Comparison of ENCODE assay signal across 1 cellular context in the genomic region with DNA sequence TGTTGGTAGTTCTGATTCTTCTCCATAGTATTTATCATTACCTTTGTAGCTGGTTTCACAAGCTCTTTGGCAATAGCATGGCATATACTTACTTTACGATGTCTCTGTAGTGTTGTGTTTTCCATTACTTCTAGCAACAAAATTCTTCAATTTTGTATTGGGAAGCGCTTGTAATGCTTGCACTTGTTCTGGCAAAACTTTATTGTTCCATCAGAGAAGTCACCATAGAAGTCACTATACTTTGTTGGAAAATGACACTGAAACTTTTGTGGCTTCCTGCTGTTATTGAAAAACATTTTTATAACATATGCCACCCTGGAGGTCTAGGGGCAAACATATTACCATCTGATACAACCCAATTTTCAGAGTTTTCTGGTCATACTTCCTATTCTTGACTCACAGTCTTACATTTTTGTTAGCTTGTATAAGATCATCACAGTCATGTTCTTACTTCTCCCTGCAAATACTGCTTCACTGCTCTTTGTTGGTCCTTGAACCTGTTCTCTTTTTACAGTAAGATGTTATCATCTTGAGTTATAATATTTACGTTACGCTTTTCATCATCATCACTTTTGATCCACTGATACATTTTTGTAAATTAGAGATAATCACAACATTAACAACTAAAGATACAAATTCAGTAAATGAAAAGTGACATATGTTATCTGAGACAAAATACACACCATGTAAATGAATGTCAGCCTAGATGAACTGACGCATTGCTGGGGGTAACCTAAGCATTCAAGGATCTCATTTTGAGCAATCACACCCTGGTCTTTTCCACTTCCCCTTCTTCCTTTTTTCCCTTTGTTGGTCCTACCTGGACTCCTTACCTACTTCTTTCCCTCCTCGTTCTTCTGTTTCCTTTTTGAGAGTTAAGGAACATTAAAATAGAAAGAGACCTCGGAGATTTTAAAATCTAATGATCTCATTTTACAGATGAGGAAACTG.
TF ChIP-seq lines count a peak whose summit lies in the region.

No MANE protein-coding gene starts in this region.

TF ChIP-seq in GM12878, 131 proteins besides CTCF, POLR2A, EP300 and RAD21:
- TF ChIP-seq ETV6 (conservative IDR thresholded peaks at IDR 0.05 in 1 of 2, IDR thresholded peaks at IDR 0.05 in 1 of 2; ENCODE audit: borderline replicate concordance in 1 of 2, low read depth in 1 of 2) (peak in 1 of 2 experiments; percentile 29; a peak in 1 of 4 replicates), SPI1 (IDR thresholded peaks at IDR 0.05; ENCODE audit: borderline replicate concordance, insufficient read depth, low read depth, low read length) (peak; percentile 68), CREM (IDR thresholded peaks at IDR 0.05; ENCODE audit: low read depth) (no peak), EED (IDR thresholded peaks at IDR 0.05; ENCODE audit: low read depth) (peak; percentile 65), DPF2 (IDR thresholded peaks at IDR 0.05) (no peak), JUNB (IDR thresholded peaks at IDR 0.05) (peak; percentile 60), NFIC (IDR thresholded peaks at IDR 0.05; ENCODE audit: low read depth, low read length) (peak; percentile 27; the same call in 1 of the 2 replicates), LARP7 (IDR thresholded peaks at IDR 0.05) (no peak), FOXK2 (IDR thresholded peaks at IDR 0.05) (no peak)
- TF ChIP-seq, protein P1, sequence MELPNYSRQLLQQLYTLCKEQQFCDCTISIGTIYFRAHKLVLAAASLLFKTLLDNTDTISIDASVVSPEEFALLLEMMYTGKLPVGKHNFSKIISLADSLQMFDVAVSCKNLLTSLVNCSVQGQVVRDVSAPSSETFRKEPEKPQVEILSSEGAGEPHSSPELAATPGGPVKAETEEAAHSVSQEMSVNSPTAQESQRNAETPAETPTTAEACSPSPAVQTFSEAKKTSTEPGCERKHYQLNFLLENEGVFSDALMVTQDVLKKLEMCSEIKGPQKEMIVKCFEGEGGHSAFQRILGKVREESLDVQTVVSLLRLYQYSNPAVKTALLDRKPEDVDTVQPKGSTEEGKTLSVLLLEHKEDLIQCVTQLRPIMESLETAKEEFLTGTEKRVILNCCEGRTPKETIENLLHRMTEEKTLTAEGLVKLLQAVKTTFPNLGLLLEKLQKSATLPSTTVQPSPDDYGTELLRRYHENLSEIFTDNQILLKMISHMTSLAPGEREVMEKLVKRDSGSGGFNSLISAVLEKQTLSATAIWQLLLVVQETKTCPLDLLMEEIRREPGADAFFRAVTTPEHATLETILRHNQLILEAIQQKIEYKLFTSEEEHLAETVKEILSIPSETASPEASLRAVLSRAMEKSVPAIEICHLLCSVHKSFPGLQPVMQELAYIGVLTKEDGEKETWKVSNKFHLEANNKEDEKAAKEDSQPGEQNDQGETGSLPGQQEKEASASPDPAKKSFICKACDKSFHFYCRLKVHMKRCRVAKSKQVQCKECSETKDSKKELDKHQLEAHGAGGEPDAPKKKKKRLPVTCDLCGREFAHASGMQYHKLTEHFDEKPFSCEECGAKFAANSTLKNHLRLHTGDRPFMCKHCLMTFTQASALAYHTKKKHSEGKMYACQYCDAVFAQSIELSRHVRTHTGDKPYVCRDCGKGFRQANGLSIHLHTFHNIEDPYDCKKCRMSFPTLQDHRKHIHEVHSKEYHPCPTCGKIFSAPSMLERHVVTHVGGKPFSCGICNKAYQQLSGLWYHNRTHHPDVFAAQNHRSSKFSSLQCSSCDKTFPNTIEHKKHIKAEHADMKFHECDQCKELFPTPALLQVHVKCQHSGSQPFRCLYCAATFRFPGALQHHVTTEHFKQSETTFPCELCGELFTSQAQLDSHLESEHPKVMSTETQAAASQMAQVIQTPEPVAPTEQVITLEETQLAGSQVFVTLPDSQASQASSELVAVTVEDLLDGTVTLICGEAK (IDR thresholded peaks at IDR 0.05; ENCODE audit: borderline replicate concordance) = peak; percentile 79
- TF ChIP-seq, protein P2, sequence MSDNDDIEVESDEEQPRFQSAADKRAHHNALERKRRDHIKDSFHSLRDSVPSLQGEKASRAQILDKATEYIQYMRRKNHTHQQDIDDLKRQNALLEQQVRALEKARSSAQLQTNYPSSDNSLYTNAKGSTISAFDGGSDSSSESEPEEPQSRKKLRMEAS (IDR thresholded peaks at IDR 0.05; ENCODE audit: low read depth, low read length) = no peak
